In the genomic region with DNA sequence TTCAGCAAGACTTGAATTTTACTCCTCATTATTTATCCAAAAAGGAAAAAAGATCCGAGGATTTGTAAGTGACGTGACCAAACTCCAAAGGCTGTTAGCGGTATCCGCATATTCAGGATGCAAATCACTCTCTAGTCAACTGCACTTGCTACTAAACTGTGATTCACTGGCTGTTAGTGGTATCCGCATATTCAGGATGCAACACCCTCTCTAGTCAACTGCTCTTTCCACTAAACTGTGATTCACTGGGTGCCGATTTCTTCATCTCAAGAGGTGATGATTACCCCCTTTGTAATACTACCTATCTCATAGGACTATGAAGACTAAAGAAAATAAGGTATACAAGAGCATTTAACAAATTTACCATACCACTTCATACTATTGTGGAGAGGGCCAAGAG, we compare ENCODE assay signal across 1 cellular context.
TF ChIP-seq lines count a peak whose summit lies in the region.

No MANE protein-coding gene starts in this region.

TF ChIP-seq in HepG2, 621 proteins besides CTCF, POLR2A, EP300 and RAD21:
- TF ChIP-seq ZNF407 (CRISPR knock-in tag; IDR thresholded peaks at IDR 0.05; ENCODE audit: not compliant biosample characterization) (no peak), ZNF10 (CRISPR knock-in tag; IDR thresholded peaks at IDR 0.05; ENCODE audit: borderline replicate concordance, low read depth) (no peak), ZNF652 (CRISPR knock-in tag; IDR thresholded peaks at IDR 0.05; ENCODE audit: borderline replicate concordance, low read depth) (no peak), ATF7-NPFF (CRISPR knock-in tag; IDR thresholded peaks at IDR 0.05; ENCODE audit: low read depth) (no peak), AKNA (CRISPR knock-in tag; IDR thresholded peaks at IDR 0.05; ENCODE audit: borderline replicate concordance) (no peak), NKX3-1 (CRISPR knock-in tag; IDR thresholded peaks at IDR 0.05) (no peak), SNRNP70 (IDR thresholded peaks at IDR 0.05; ENCODE audit: low read depth, low read length) (no peak), ZC3H4 (CRISPR knock-in tag; IDR thresholded peaks at IDR 0.05; ENCODE audit: borderline replicate concordance) (no peak), NFE2 (CRISPR knock-in tag; IDR thresholded peaks at IDR 0.05) (no peak), MAF1 (CRISPR knock-in tag; IDR thresholded peaks at IDR 0.05; ENCODE audit: borderline replicate concordance) (no peak), SRSF4 (IDR thresholded peaks at IDR 0.05; ENCODE audit: low read depth, low read length, poor library complexity, severe bottlenecking) (no peak), NR2F2 (IDR thresholded peaks at IDR 0.05; ENCODE audit: borderline replicate concordance, low read depth) (no peak), THAP7 (CRISPR knock-in tag; IDR thresholded peaks at IDR 0.05) (no peak), ZNF792 (CRISPR knock-in tag; IDR thresholded peaks at IDR 0.05) (no peak), ZBTB38 (CRISPR knock-in tag; IDR thresholded peaks at IDR 0.05) (no peak), TAF1 (CRISPR knock-in tag; IDR thresholded peaks at IDR 0.05) (no peak), SMC3 (IDR thresholded peaks at IDR 0.05; ENCODE audit: low read length) (no peak)
- TF ChIP-seq, protein P1, sequence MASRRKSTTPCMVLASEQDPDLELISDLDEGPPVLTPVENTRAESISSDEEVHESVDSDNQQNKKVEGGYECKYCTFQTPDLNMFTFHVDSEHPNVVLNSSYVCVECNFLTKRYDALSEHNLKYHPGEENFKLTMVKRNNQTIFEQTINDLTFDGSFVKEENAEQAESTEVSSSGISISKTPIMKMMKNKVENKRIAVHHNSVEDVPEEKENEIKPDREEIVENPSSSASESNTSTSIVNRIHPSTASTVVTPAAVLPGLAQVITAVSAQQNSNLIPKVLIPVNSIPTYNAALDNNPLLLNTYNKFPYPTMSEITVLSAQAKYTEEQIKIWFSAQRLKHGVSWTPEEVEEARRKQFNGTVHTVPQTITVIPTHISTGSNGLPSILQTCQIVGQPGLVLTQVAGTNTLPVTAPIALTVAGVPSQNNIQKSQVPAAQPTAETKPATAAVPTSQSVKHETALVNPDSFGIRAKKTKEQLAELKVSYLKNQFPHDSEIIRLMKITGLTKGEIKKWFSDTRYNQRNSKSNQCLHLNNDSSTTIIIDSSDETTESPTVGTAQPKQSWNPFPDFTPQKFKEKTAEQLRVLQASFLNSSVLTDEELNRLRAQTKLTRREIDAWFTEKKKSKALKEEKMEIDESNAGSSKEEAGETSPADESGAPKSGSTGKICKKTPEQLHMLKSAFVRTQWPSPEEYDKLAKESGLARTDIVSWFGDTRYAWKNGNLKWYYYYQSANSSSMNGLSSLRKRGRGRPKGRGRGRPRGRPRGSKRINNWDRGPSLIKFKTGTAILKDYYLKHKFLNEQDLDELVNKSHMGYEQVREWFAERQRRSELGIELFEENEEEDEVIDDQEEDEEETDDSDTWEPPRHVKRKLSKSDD (CRISPR knock-in tag; IDR thresholded peaks at IDR 0.05; ENCODE audit: low read depth), result no peak
- TF ChIP-seq, protein P2, sequence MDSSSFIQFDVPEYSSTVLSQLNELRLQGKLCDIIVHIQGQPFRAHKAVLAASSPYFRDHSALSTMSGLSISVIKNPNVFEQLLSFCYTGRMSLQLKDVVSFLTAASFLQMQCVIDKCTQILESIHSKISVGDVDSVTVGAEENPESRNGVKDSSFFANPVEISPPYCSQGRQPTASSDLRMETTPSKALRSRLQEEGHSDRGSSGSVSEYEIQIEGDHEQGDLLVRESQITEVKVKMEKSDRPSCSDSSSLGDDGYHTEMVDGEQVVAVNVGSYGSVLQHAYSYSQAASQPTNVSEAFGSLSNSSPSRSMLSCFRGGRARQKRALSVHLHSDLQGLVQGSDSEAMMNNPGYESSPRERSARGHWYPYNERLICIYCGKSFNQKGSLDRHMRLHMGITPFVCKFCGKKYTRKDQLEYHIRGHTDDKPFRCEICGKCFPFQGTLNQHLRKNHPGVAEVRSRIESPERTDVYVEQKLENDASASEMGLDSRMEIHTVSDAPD (CRISPR knock-in tag; IDR thresholded peaks at IDR 0.05), result no peak
- TF ChIP-seq, protein P3, sequence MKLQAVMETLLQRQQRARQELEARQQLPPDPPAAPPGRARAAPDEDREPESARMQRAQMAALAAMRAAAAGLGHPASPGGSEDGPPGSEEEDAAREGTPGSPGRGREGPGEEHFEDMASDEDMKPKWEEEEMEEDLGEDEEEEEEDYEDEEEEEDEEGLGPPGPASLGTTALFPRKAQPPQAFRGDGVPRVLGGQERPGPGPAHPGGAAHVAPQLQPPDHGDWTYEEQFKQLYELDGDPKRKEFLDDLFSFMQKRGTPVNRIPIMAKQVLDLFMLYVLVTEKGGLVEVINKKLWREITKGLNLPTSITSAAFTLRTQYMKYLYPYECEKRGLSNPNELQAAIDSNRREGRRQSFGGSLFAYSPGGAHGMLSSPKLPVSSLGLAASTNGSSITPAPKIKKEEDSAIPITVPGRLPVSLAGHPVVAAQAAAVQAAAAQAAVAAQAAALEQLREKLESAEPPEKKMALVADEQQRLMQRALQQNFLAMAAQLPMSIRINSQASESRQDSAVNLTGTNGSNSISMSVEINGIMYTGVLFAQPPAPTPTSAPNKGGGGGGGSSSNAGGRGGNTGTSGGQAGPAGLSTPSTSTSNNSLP (IDR thresholded peaks at IDR 0.05; ENCODE audit: low read depth, low read length), result no peak
